ENCODE assay signal across 24 cellular contexts in the genomic region with DNA sequence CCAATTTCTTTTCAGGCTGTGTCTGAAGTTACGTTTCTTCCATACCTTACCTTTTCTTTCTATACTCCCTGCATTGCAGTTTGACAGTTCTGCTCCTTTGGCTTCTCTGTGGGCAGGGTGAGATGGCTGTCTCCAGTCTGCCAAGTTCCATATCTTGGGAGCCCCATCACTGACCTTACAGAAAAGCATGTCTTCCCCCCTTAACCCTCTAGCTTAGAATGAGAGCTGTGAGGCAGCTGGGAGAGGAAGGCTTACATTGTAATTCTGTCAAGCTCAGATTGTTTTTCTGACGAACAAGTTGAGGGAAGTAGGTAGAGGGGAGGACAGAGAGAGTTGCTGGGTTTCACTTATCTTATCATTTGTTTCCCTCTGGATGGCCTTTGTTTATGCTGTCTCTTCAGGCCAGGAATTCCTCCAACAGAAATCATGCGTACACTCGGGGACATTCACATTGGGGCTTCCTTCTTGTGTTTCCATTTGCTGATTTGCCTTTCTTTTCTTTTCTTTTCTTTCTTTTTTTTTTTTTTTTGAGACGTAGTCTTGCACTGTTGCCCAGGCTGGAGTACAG. TPM values are rescaled to one million over a fixed set of nuclear protein-coding genes. Genes with fewer than 3 reads are reported as not detected.
DNase-seq lines count a peak whose midpoint lies in the region; ATAC-seq and TF ChIP-seq lines count a peak whose summit lies in the region.
"Had no signal": no experiment of that assay in that cellular context is flagged by ENCODE, and none has a peak within 500 bp of the region (broad histone marks: within the 10 kb centered on the region; RNA-seq: fewer than 3 reads in every experiment).

No MANE protein-coding gene starts in this region.

- intact Hi-C loops in Right ventricle myocardium inferior (cut with DNase I), result no loop called here
- intact Hi-C loops in cardiac septum (cut with DNase I), result no loop called here

- DNase-seq in Right ventricle myocardium inferior (ENCODE audit: missing footprints) (no peak), cardiac septum (ENCODE audit: low spot score) (no peak), cardiac muscle cell (ENCODE audit: low read depth in 1 of 2, low spot score in 1 of 2) (peak in 1 of 2 donors; percentile 51), mesendoderm (peak; percentile 44), SK-N-SH (no peak), NCI-H187 treated with DMSO at 0.1 percent for 48 hours (lab: John Stamatoyannopoulos, UW) (no peak)
- DNase-seq: activated CD4-positive, alpha-beta T cell treated with anti-CD3 and anti-CD28 coated beads for 4 hours; activated naive CD4-positive, alpha-beta T cell treated with anti-CD3 and anti-CD28 coated beads for 36 hours; activated T-cell treated with anti-CD3 and anti-CD28 coated beads, Interleukin-2, amount 50 U/mL, for 72 hours; AML-193; anterior cingulate cortex; CD8-positive, alpha-beta T cell; DMS153; erythroblast; GDM1; MG63; NCI-H1436 treated with DMSO at 0.1 percent for 48 hours; NCI-H2171; psoas muscle; stimulated activated CD4-positive, alpha-beta T cell treated with anti-CD3 and anti-CD28 coated beads, Interleukin-2, amount 100 ng/mL, for 48 hours; stimulated activated naive CD4-positive, alpha-beta T cell had no signal

- H3K4me2 ChIP-seq in mesendoderm (ENCODE audit: low read length) (no peak overlapping the region), SK-N-SH (no peak overlapping the region)

- H3K9ac ChIP-seq in mesendoderm (ENCODE audit: low read length) (no peak overlapping the region), SK-N-SH (no peak overlapping the region)

- H3K36me3 ChIP-seq in cardiac muscle cell, result no peaks in the 10 kb centered on the region
- H3K36me3 ChIP-seq in mesendoderm (ENCODE audit: control insufficient read depth, insufficient read depth, low read length), result no peaks in the 10 kb centered on the region
- no peaks in the 10 kb centered on the region for H3K36me3 ChIP-seq in SK-N-SH (replicated peaks in 1 of 2; ENCODE audit: control insufficient read depth in 1 of 2, insufficient read depth in 2 of 2, low read length in 1 of 2)
- H3K36me3 ChIP-seq: MG63 had no signal

- peaks cover 7% of the 10 kb centered on the region for H3K79me2 ChIP-seq in mesendoderm (ENCODE audit: control insufficient read depth, insufficient read depth, low read length)
- peaks cover 60% of the 10 kb centered on the region for H3K79me2 ChIP-seq in SK-N-SH (ENCODE audit: insufficient read depth)

- no peak for TF ChIP-seq RAD21 in SK-N-SH (IDR thresholded peaks at IDR 0.05; ENCODE audit: low read length)

- H2AK5ac ChIP-seq in mesendoderm (ENCODE audit: low read length), result no peak overlapping the region

- peak overlapping the region; percentile 56 for H3K27ac ChIP-seq in cardiac muscle cell
- no peak overlapping the region for H3K27ac ChIP-seq in mesendoderm (ENCODE audit: low read depth, low read length)
- H3K27ac ChIP-seq in SK-N-SH (ENCODE audit: low read depth in 2 of 2, low read length in 1 of 2), result no peak overlapping the region
- H3K27ac ChIP-seq: 22Rv1, psoas muscle had no signal

- H3K56ac ChIP-seq in mesendoderm (ENCODE audit: low read length), result no peak overlapping the region

- no peak overlapping the region for H3K4me3 ChIP-seq in cardiac muscle cell
- no peak overlapping the region for H3K4me3 ChIP-seq in mesendoderm (ENCODE audit: low read length)
- H3K4me3 ChIP-seq in SK-N-SH (ENCODE audit: low read depth in 2 of 2, low read length in 1 of 2), result no peak overlapping the region
- H3K4me3 ChIP-seq: MG63, psoas muscle had no signal

- no peaks in the 10 kb centered on the region for H3F3A ChIP-seq in SK-N-SH (replicated peaks; ENCODE audit: insufficient read depth)

- no peak overlapping the region for H3K18ac ChIP-seq in mesendoderm (ENCODE audit: low read length)

- no peak overlapping the region for H4K8ac ChIP-seq in mesendoderm (ENCODE audit: low read depth, low read length)

- no peak overlapping the region for H3K23ac ChIP-seq in mesendoderm (ENCODE audit: low read length)

- ATAC-seq in Right ventricle myocardium inferior, result peak; percentile 68
- no peak for ATAC-seq in GM19463 (IDR thresholded peaks at IDR 0.05; ENCODE audit: unreplicated experiment)
- no peak for ATAC-seq in HG03354 (IDR thresholded peaks at IDR 0.05; ENCODE audit: poor library complexity, severe bottlenecking, unreplicated experiment)
- ATAC-seq: activated T-cell treated with anti-CD3 and anti-CD28 coated beads, Interleukin-2, amount 50 U/mL, for 72 hours; CD8-positive, alpha-beta T cell; psoas muscle had no signal

- no peak for TF ChIP-seq EP300 in SK-N-SH (IDR thresholded peaks at IDR 0.05; ENCODE audit: borderline replicate concordance in 1 of 2, low read depth in 1 of 2, low read length in 1 of 2)

- TF ChIP-seq CTCF in cardiac muscle cell (IDR thresholded peaks at IDR 0.05; ENCODE audit: low read depth, low read length) (no peak), SK-N-SH (IDR thresholded peaks at IDR 0.05) (no peak)

- H4K20me1 ChIP-seq in SK-N-SH (ENCODE audit: insufficient read depth), result no peaks in the 10 kb centered on the region

- no peaks in the 10 kb centered on the region for H3K9me2 ChIP-seq in SK-N-SH

- H2AFZ ChIP-seq in SK-N-SH (ENCODE audit: low read depth), result no peak overlapping the region

- H3K4me1 ChIP-seq in cardiac muscle cell (ENCODE audit: low read depth) (peaks cover 23% of the 10 kb centered on the region), mesendoderm (ENCODE audit: control insufficient read depth, low read depth, low read length) (peaks cover 2% of the 10 kb centered on the region), SK-N-SH (ENCODE audit: control insufficient read depth in 1 of 2, insufficient read depth in 2 of 2, low read depth in 1 of 2, low read length in 1 of 2) (no peaks in the 10 kb centered on the region; a peak in 2 of 4 replicates)

- POLR2A ChIA-PET in SK-N-SH (lab: Yijun Ruan, JAX), result no interaction called here

- H2BK5ac ChIP-seq in mesendoderm (ENCODE audit: low read length), result no peak overlapping the region

- H3K27me3 ChIP-seq in cardiac muscle cell (no peaks in the 10 kb centered on the region), mesendoderm (ENCODE audit: insufficient read depth, low read length, poor library complexity) (no peaks in the 10 kb centered on the region), SK-N-SH (ENCODE audit: insufficient read depth) (no peaks in the 10 kb centered on the region)
- H3K27me3 ChIP-seq: MG63 had no signal

- H3K79me1 ChIP-seq in mesendoderm (ENCODE audit: low read length), result peaks cover 17% of the 10 kb centered on the region

- CTCF ChIA-PET in SK-N-SH (lab: Yijun Ruan, JAX), result no interaction called here

- H3K9me3 ChIP-seq in cardiac muscle cell (ENCODE audit: low read depth) (no peaks in the 10 kb centered on the region), SK-N-SH (no peaks in the 10 kb centered on the region)
- H3K9me3 ChIP-seq: MG63, psoas muscle had no signal

- no peak overlapping the region for H3K4ac ChIP-seq in mesendoderm (ENCODE audit: low read depth, low read length)

- H4K5ac ChIP-seq in mesendoderm (ENCODE audit: low read length), result no peak overlapping the region

- H2BK120ac ChIP-seq in mesendoderm (ENCODE audit: low read depth, low read length), result no peak overlapping the region

- H2BK15ac ChIP-seq in mesendoderm (replicated peaks; ENCODE audit: low read depth), result no peak overlapping the region

- no CpG with 5 or more reads among the region's 5 CpGs for WGBS in mesendoderm (ENCODE audit: extremely low coverage, insufficient coverage, low lambda C conversion rate)
- 93% methylated on average over 5 of the region's 5 CpGs for WGBS in SK-N-SH (ENCODE audit: low lambda C conversion rate)

TF ChIP-seq in SK-N-SH, 30 proteins besides CTCF, POLR2A, EP300 and RAD21:
- no peak for TF ChIP-seq MXI1 (IDR thresholded peaks at IDR 0.05; ENCODE audit: low read depth, low read length)
- TF ChIP-seq FOXM1 (IDR thresholded peaks at IDR 0.05; ENCODE audit: low read depth), result no peak
- no peak for TF ChIP-seq MEF2A (IDR thresholded peaks at IDR 0.05; ENCODE audit: borderline replicate concordance, low read depth)
- TF ChIP-seq ZBTB33 (IDR thresholded peaks at IDR 0.05; ENCODE audit: borderline replicate concordance, low read depth), result no peak
- TF ChIP-seq RCOR1 (IDR thresholded peaks at IDR 0.05; ENCODE audit: low read length), result no peak
- no peak for TF ChIP-seq FOSL2 (IDR thresholded peaks at IDR 0.05; ENCODE audit: borderline replicate concordance, low read depth)
- no peak for TF ChIP-seq YY1 (IDR thresholded peaks at IDR 0.05; ENCODE audit: low read depth)
- no peak for TF ChIP-seq SMC3 (IDR thresholded peaks at IDR 0.05; ENCODE audit: low read depth, low read length)
- no peak for TF ChIP-seq RXRA (IDR thresholded peaks at IDR 0.05; ENCODE audit: borderline replicate concordance, low read depth)
- TF ChIP-seq SIN3A (IDR thresholded peaks at IDR 0.05; ENCODE audit: borderline replicate concordance, low read depth, low read length), result no peak

RNA-seq across cellular contexts. Expression of gene DAAM1, which starts 9.3 kb away (rescaled TPM):
- total RNA-seq in Right ventricle myocardium inferior (120 TPM), cardiac septum (83.8 TPM), cardiac muscle cell (30.1 and 34.2 TPM in 2 replicates)
- polyA plus RNA-seq in cardiac muscle cell (33.9 and 43.4 TPM in 2 replicates), SK-N-SH (2012; rRNA removed) (5.1 and 5.5 TPM in 2 replicates)
- polyA plus RNA-seq in mesendoderm (2013, experiment 1 of 2), result 22.6 TPM
- 21.7 TPM for polyA plus RNA-seq in mesendoderm (2013, experiment 2 of 2)
- polyA plus RNA-seq in SK-N-SH (2012; cell fraction: cytosol; rRNA removed), result 5.0 and 10.1 TPM in 2 replicates
- 7.0 and 10.8 TPM in 2 replicates for polyA plus RNA-seq in SK-N-SH (2012; cell fraction: nucleus; rRNA removed)
